ENCODE assay signal across 10 cellular contexts in the genomic region with DNA sequence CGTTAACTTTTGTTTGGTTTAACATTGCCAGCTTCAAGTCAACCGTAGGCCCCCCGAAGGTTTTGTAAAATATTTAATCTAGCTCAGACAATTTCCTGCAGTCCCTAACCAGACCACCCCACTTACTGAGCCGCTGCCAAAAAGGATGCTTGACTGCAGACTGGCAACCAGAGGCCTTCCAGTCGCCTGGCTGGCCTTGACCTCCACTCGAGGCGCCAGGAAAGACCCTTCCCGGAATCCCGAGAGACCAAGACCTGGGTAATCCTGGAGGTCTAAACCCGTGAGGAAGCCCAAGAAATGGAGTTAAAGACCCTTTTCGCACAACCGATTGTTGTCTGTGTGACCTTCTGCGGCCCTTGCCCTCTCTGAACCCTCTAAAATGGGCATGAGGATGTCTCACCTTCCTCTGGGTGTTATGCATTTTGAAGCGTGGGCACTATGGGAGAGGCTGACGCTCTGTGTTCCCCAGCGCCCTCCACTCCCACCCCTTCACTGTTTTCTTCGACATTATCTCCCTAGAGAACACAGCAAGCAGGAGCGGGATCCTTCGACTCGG.
DNase-seq lines count a peak whose midpoint lies in the region; ATAC-seq, FAIRE-seq and TF ChIP-seq lines count a peak whose summit lies in the region.
"Had no signal": no experiment of that assay in that cellular context is flagged by ENCODE, and none has a peak within 500 bp of the region (broad histone marks: within the 10 kb centered on the region; RNA-seq: fewer than 3 reads in every experiment).

No MANE protein-coding gene starts in this region.

- FAIRE-seq in GM12892 (lab: Jason Lieb, UNC): no peak
- FAIRE-seq: urothelium cell line had no signal

- no peaks in the 10 kb centered on the region for H3K79me2 ChIP-seq in GM23338 (replicated peaks; ENCODE audit: insufficient read depth)

- H3K27ac Mint-ChIP-seq in GM23338: no peak overlapping the region
- no peak overlapping the region for H3K27ac Mint-ChIP-seq in immature natural killer cell

- H3K9me3 Mint-ChIP-seq in GM23338 (peaks cover 2% of the 10 kb centered on the region; the same call in 1 of the 3 replicates), immature natural killer cell (peaks cover 0 to 2% (median 0%) of the 10 kb centered on the region in 6 donors)

- H3K4me3 Mint-ChIP-seq in GM23338: peak overlapping the region; percentile 61
- H3K4me3 Mint-ChIP-seq in immature natural killer cell: peak overlapping the region in 4 of 5 donors; percentile 35 to 58 (median 43)

- H3K27me3 Mint-ChIP-seq in GM23338 (ENCODE audit: insufficient read depth, low read depth, poor library complexity) (peaks cover 65% of the 10 kb centered on the region), immature natural killer cell (ENCODE audit: low read depth in 3 of 3) (peaks cover 28 to 41% (median 41%) of the 10 kb centered on the region in 3 donors)

- no peak overlapping the region for H2AFZ ChIP-seq in GM23338

- H3K9me3 ChIP-seq in RWPE2 (ENCODE audit: severe bottlenecking): no peaks in the 10 kb centered on the region
- H3K9me3 ChIP-seq in skeletal muscle tissue (ENCODE audit: control insufficient read depth in 3 of 3, low read length in 3 of 3): no peaks in the 10 kb centered on the region

- TF ChIP-seq CTCF in GM23338 (conservative IDR thresholded peaks at IDR 0.05; ENCODE audit: low read depth in 2 of 2) (no peak), RWPE2 (IDR thresholded peaks at IDR 0.05; ENCODE audit: poor library complexity, severe bottlenecking) (no peak)

- H3K36me3 Mint-ChIP-seq in GM23338 (ENCODE audit: low read depth) (no peaks in the 10 kb centered on the region), immature natural killer cell (no peaks in the 10 kb centered on the region)

- ATAC-seq in GM23338 (no peak), RWPE2 (ENCODE audit: low read depth) (no peak), HG02970 (IDR thresholded peaks at IDR 0.05; ENCODE audit: low FRiP score, unreplicated experiment) (no peak), GM21786 (IDR thresholded peaks at IDR 0.05; ENCODE audit: unreplicated experiment) (no peak)

- peaks cover 15% of the 10 kb centered on the region; the same call in 1 of the 2 replicates for H3K4me1 ChIP-seq in GM23338 (ENCODE audit: insufficient read depth)
- peaks cover 12% of the 10 kb centered on the region for H3K4me1 ChIP-seq in RWPE2 (ENCODE audit: insufficient read depth, poor library complexity, severe bottlenecking)
- peaks cover 16 to 35% (median 28%) of the 10 kb centered on the region in 3 donors for H3K4me1 ChIP-seq in skeletal muscle tissue (ENCODE audit: control insufficient read depth in 3 of 3, insufficient read depth in 3 of 3, low read length in 3 of 3)

- H3K4me3 ChIP-seq in GM23338 (0 out of 2 replicates have a peak overlapping the region, but pooled peaks have one; percentile 54), RWPE2 (ENCODE audit: severe bottlenecking) (no peak overlapping the region), skeletal muscle tissue (ENCODE audit: low read length in 3 of 3) (peak overlapping the region in 2 of 3 donors; percentile 1 to 62)

- no peaks in the 10 kb centered on the region for H3K36me3 ChIP-seq in GM23338 (ENCODE audit: insufficient read depth)
- H3K36me3 ChIP-seq in RWPE2 (ENCODE audit: low read depth): no peaks in the 10 kb centered on the region
- H3K36me3 ChIP-seq in skeletal muscle tissue (ENCODE audit: control insufficient read depth in 3 of 3, insufficient read depth in 3 of 3, low read length in 3 of 3): no peaks in the 10 kb centered on the region

- DNase-seq in GM23338 (ENCODE audit: low spot score) (no peak), RWPE2 (ENCODE audit: low spot score) (no peak), immature natural killer cell (no peak), GM12892 (ENCODE audit: insufficient read length) (no peak)
- DNase-seq: cortex of kidney; stimulated activated CD4-positive, alpha-beta T cell treated with anti-CD3 and anti-CD28 coated beads, Interleukin-4, amount 100 ng/mL, for 24 hours had no signal

- peak overlapping the region in 2 of 3 donors; percentile 81 to 83 for H3K9ac ChIP-seq in skeletal muscle tissue (ENCODE audit: low read depth in 1 of 3, low read length in 3 of 3)

- H3F3A ChIP-seq in GM23338 (replicated peaks; ENCODE audit: low read depth): no peaks in the 10 kb centered on the region; the same call in 1 of the 2 replicates

- peak overlapping the region; percentile 66; the same call in 1 of the 2 replicates for H3K4me2 ChIP-seq in GM23338

- no peaks in the 10 kb centered on the region for H3K9me2 ChIP-seq in GM23338 (ENCODE audit: insufficient read depth)

- H3K27ac ChIP-seq in GM23338 (ENCODE audit: low read depth) (no peak overlapping the region), RWPE2 (ENCODE audit: poor library complexity, severe bottlenecking) (peak overlapping the region; percentile 76), skeletal muscle tissue (ENCODE audit: low read depth, low read length) (peak overlapping the region; percentile 97)

- no peaks in the 10 kb centered on the region for H4K20me1 ChIP-seq in GM23338 (replicated peaks; ENCODE audit: insufficient read depth)

- H3K27me3 ChIP-seq in GM23338 (ENCODE audit: insufficient read depth) (peaks cover 89% of the 10 kb centered on the region), RWPE2 (ENCODE audit: insufficient read depth, poor library complexity, severe bottlenecking) (no peaks in the 10 kb centered on the region), skeletal muscle tissue (ENCODE audit: control insufficient read depth in 3 of 3, insufficient read depth in 3 of 3, low read length in 3 of 3) (peaks cover 0 to 30% (median 0%) of the 10 kb centered on the region in 3 donors)

- H3K4me1 Mint-ChIP-seq in GM23338: peaks cover 38% of the 10 kb centered on the region
- peaks cover 5 to 24% of the 10 kb centered on the region in 2 donors for H3K4me1 Mint-ChIP-seq in immature natural killer cell

- no peak for TF ChIP-seq POLR2A in GM12892 (IDR thresholded peaks at IDR 0.05; ENCODE audit: low read depth, low read length)

TF ChIP-seq in GM23338, 12 proteins besides CTCF, POLR2A, EP300 and RAD21:
- TF ChIP-seq, protein P1, sequence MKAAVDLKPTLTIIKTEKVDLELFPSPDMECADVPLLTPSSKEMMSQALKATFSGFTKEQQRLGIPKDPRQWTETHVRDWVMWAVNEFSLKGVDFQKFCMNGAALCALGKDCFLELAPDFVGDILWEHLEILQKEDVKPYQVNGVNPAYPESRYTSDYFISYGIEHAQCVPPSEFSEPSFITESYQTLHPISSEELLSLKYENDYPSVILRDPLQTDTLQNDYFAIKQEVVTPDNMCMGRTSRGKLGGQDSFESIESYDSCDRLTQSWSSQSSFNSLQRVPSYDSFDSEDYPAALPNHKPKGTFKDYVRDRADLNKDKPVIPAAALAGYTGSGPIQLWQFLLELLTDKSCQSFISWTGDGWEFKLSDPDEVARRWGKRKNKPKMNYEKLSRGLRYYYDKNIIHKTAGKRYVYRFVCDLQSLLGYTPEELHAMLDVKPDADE (IDR thresholded peaks at IDR 0.05): no peak
- TF ChIP-seq EZH2 (IDR thresholded peaks at IDR 0.05; ENCODE audit: low read depth, unreplicated experiment): peak; percentile 63
